In genomic region chr9:78017294-78017693, GRCh38 we compare ENCODE assay signal across 26 cellular contexts.
"Had no signal": no experiment of that assay in that cellular context is flagged by ENCODE, and none has a peak within 500 bp of the region (broad histone marks: within the 10 kb centered on the region; RNA-seq: fewer than 3 reads in every experiment).

No MANE protein-coding gene starts in this region.

- H3K27ac Mint-ChIP-seq: activated naive CD4-positive, alpha-beta T cell treated with anti-CD3 and anti-CD28 coated beads, Interleukin-2, amount 10 ng/mL, durations not matched to agents 7 days and 5 days; immature natural killer cell; naive B cell had no signal

- FAIRE-seq: endothelial cell of umbilical vein, frontal cortex had no signal

- H3K9me3 Mint-ChIP-seq: activated naive CD4-positive, alpha-beta T cell treated with anti-CD3 and anti-CD28 coated beads, Interleukin-2, amount 10 ng/mL, durations not matched to agents 7 days and 5 days; activated T-cell treated with anti-CD3 and anti-CD28 coated beads, Interleukin-2, amount 50 U/mL, for 24 hours; immature natural killer cell; naive B cell had no signal

- H3K27ac ChIP-seq: esophagus muscularis mucosa, hepatocyte, lower lobe of right lung, ovary, psoas muscle, right atrium auricular region, upper lobe of right lung had no signal

- ATAC-seq: left lobe of liver; lower lobe of right lung; psoas muscle; stimulated activated naive CD8-positive, alpha-beta T cell treated with anti-CD3 and anti-CD28 coated beads, Interleukin-15, Interleukin-2, amounts not matched to agents 100 U/mL and 50 U/mL, for 24 hours; upper lobe of right lung had no signal

- H3K27me3 ChIP-seq: esophagus muscularis mucosa, hepatocyte, ovary, right atrium auricular region, thyroid gland, upper lobe of right lung had no signal

- H3K4me3 Mint-ChIP-seq: activated naive CD4-positive, alpha-beta T cell treated with anti-CD3 and anti-CD28 coated beads, Interleukin-2, amount 10 ng/mL, durations not matched to agents 7 days and 5 days; activated T-cell treated with anti-CD3 and anti-CD28 coated beads, Interleukin-2, amount 50 U/mL, for 24 hours; immature natural killer cell; naive B cell had no signal

- H3K36me3 Mint-ChIP-seq: immature natural killer cell, naive B cell had no signal

- DNase-seq: activated CD4-positive, CD25-positive, alpha-beta regulatory T cell treated with anti-CD3 and anti-CD28 coated beads, Interleukin-2, amount 50 U/mL, for 72 hours; activated naive CD4-positive, alpha-beta T cell treated with anti-CD3 and anti-CD28 coated beads, Interleukin-2, amount 10 ng/mL, durations not matched to agents 7 days and 5 days; activated T-cell treated with anti-CD3 and anti-CD28 coated beads, Interleukin-2, amount 50 U/mL, for 24 hours; aorta; dermis blood vessel endothelial cell; effector CD8-positive, alpha-beta T cell; glutamatergic neuron; immature natural killer cell; lower lobe of right lung; mesendoderm; naive B cell; ovary; psoas muscle; stimulated activated CD4-positive, alpha-beta T cell treated with anti-CD3 and anti-CD28 coated beads, Interleukin-12 subunit alpha, Interleukin-12 subunit beta, amount 100 ng/mL, for 4 hours; stimulated activated CD4-positive, alpha-beta T cell treated with anti-CD3 and anti-CD28 coated beads, Interleukin-4, amount 100 ng/mL, for 4 hours; stimulated activated naive CD8-positive, alpha-beta T cell treated with anti-CD3 and anti-CD28 coated beads, Interleukin-15, Interleukin-2, amounts not matched to agents 100 U/mL and 50 U/mL, for 24 hours; T-helper 2 cell; thyroid gland; upper lobe of right lung had no signal

- H3K27me3 Mint-ChIP-seq: activated naive CD4-positive, alpha-beta T cell treated with anti-CD3 and anti-CD28 coated beads, Interleukin-2, amount 10 ng/mL, durations not matched to agents 7 days and 5 days; activated T-cell treated with anti-CD3 and anti-CD28 coated beads, Interleukin-2, amount 50 U/mL, for 24 hours; brain had no signal

- H3K9me3 ChIP-seq: esophagus muscularis mucosa, lower lobe of right lung, ovary, psoas muscle, right atrium auricular region, thyroid gland, upper lobe of right lung had no signal
